Comparison of ENCODE assay signal across 6 cellular contexts in genomic region chr5:176389769-176390123, GRCh38. TPM values are rescaled to one million over a fixed set of nuclear protein-coding genes. Genes with fewer than 3 reads are reported as not detected.
DNase-seq lines count a peak whose midpoint lies in the region; ATAC-seq and TF ChIP-seq lines count a peak whose summit lies in the region.
"Not testable (repeated sequence)": the region's sequence is repeated elsewhere in the genome, so short reads cannot be mapped to it uniquely, and the experiment has no call there.

No MANE protein-coding gene starts in this region.

- H3K4me1 Mint-ChIP-seq in CD4-positive, CD25-positive, alpha-beta regulatory T cell: peaks cover 0 to 39% (median 25%) of the 10 kb centered on the region in 4 donors
- H3K4me1 Mint-ChIP-seq in activated naive CD8-positive, alpha-beta T cell treated with anti-CD3 and anti-CD28 coated beads, Interleukin-2, amount 10 ng/mL, durations not matched to agents 7 days and 5 days: peaks cover 27% of the 10 kb centered on the region
- H3K4me1 Mint-ChIP-seq in stimulated activated naive B cell treated with anti-CD40 and anti-IgM and Interleukin-4, amounts not matched to agents 10 μg/mL and 1 μg/mL and 100 μg/mL, for 72 hours: peaks cover 22 to 52% of the 10 kb centered on the region in 2 donors

- H3K4me3 ChIP-seq in CD4-positive, CD25-positive, alpha-beta regulatory T cell (ENCODE audit: low read depth, low read length): peak overlapping the region; percentile 92
- H3K4me3 ChIP-seq in OCI-LY3 (ENCODE audit: low read length) (peak overlapping the region; percentile 96), esophagus squamous epithelium (peak overlapping the region; percentile 58 to 96 (median 72)), mucosa of rectum (ENCODE audit: low read length in 2 of 2) (peak overlapping the region; percentile 85 to 99)

- not testable (repeated sequence) for H2AFZ ChIP-seq in OCI-LY3 (ENCODE audit: low read depth, low read length)

- intact Hi-C loops in esophagus squamous epithelium (cut with DNase I): not testable (repeated sequence)

- peaks cover 21% of the 10 kb centered on the region for H3K36me3 Mint-ChIP-seq in CD4-positive, CD25-positive, alpha-beta regulatory T cell
- H3K36me3 Mint-ChIP-seq in activated naive CD8-positive, alpha-beta T cell treated with anti-CD3 and anti-CD28 coated beads, Interleukin-2, amount 10 ng/mL, durations not matched to agents 7 days and 5 days: peaks cover 17% of the 10 kb centered on the region
- peaks cover 39 to 66% of the 10 kb centered on the region in 2 donors for H3K36me3 Mint-ChIP-seq in stimulated activated naive B cell treated with anti-CD40 and anti-IgM and Interleukin-4, amounts not matched to agents 10 μg/mL and 1 μg/mL and 100 μg/mL, for 72 hours

- H3K4me1 ChIP-seq in CD4-positive, CD25-positive, alpha-beta regulatory T cell (ENCODE audit: control insufficient read depth, insufficient read depth, low read length, poor library complexity, severe bottlenecking): peaks cover 29% of the 10 kb centered on the region
- H3K4me1 ChIP-seq in OCI-LY3 (ENCODE audit: low read length) (peaks cover 11% of the 10 kb centered on the region), esophagus squamous epithelium (peaks cover 10 to 55% (median 20%) of the 10 kb centered on the region in 3 donors), mucosa of rectum (ENCODE audit: control insufficient read depth in 2 of 2, insufficient read depth in 2 of 2, low read length in 2 of 2) (peaks cover 14 to 22% of the 10 kb centered on the region in 2 donors)

- not testable (repeated sequence) for H4K20me1 ChIP-seq in OCI-LY3 (ENCODE audit: insufficient read depth, low read length)

- not testable (repeated sequence) for TF ChIP-seq CTCF in OCI-LY3 (IDR thresholded peaks at IDR 0.05; ENCODE audit: low read depth, low read length); esophagus squamous epithelium (IDR thresholded peaks at IDR 0.05)

- DNase-seq in CD4-positive, CD25-positive, alpha-beta regulatory T cell; activated naive CD8-positive, alpha-beta T cell treated with anti-CD3 and anti-CD28 coated beads, Interleukin-2, amount 10 ng/mL, durations not matched to agents 7 days and 5 days; esophagus squamous epithelium (lab: John Stamatoyannopoulos, UW); stimulated activated naive B cell treated with anti-CD40 and anti-IgM and Interleukin-4, amounts not matched to agents 10 μg/mL and 1 μg/mL and 100 μg/mL, for 72 hours: not testable (repeated sequence)

- peak overlapping the region; percentile 97 to 100 (median 100) for H3K27ac Mint-ChIP-seq in CD4-positive, CD25-positive, alpha-beta regulatory T cell
- peak overlapping the region; percentile 99 for H3K27ac Mint-ChIP-seq in activated naive CD8-positive, alpha-beta T cell treated with anti-CD3 and anti-CD28 coated beads, Interleukin-2, amount 10 ng/mL, durations not matched to agents 7 days and 5 days
- H3K27ac Mint-ChIP-seq in stimulated activated naive B cell treated with anti-CD40 and anti-IgM and Interleukin-4, amounts not matched to agents 10 μg/mL and 1 μg/mL and 100 μg/mL, for 72 hours: peak overlapping the region; percentile 99

- H3K27ac ChIP-seq in CD4-positive, CD25-positive, alpha-beta regulatory T cell (ENCODE audit: insufficient read depth, low read length, poor library complexity, severe bottlenecking): peak overlapping the region; percentile 97
- H3K27ac ChIP-seq in OCI-LY3 (ENCODE audit: low read length): peak overlapping the region; percentile 92
- peak overlapping the region; percentile 91 to 97 (median 95) for H3K27ac ChIP-seq in esophagus squamous epithelium
- peak overlapping the region; percentile 97 to 99 for H3K27ac ChIP-seq in mucosa of rectum (ENCODE audit: low read depth in 2 of 2, low read length in 2 of 2)

- WGBS in esophagus squamous epithelium, 2 donors: 64 to 73% methylated on average over 7 to 13 of the region's 13 CpGs

- H3K9ac ChIP-seq in OCI-LY3 (ENCODE audit: low read length) (peak overlapping the region; percentile 85), mucosa of rectum (ENCODE audit: low read depth in 1 of 2, low read length in 2 of 2) (peak overlapping the region; percentile 95)

- not testable (repeated sequence) for H3K27me3 ChIP-seq in CD4-positive, CD25-positive, alpha-beta regulatory T cell (ENCODE audit: control insufficient read depth, insufficient read depth, low read length); OCI-LY3 (ENCODE audit: low read depth, low read length); esophagus squamous epithelium; mucosa of rectum (ENCODE audit: control insufficient read depth in 2 of 2, insufficient read depth in 2 of 2, low read length in 2 of 2)

- H3K9me3 ChIP-seq in CD4-positive, CD25-positive, alpha-beta regulatory T cell (ENCODE audit: control insufficient read depth in 2 of 2, low read length in 2 of 2); OCI-LY3 (ENCODE audit: insufficient read depth, low read length); esophagus squamous epithelium; mucosa of rectum (ENCODE audit: control insufficient read depth in 2 of 2, low read length in 2 of 2): not testable (repeated sequence)

- not testable (repeated sequence) for TF ChIP-seq POLR2A in esophagus squamous epithelium (IDR thresholded peaks at IDR 0.05)

- POLR2A ChIA-PET in activated naive CD8-positive, alpha-beta T cell treated with anti-CD3 and anti-CD28 coated beads, Interleukin-2, amount 10 ng/mL, durations not matched to agents 7 days and 5 days (lab: Charles Lee): interaction anchor here (0.6 to 2.1 kb wide), 9 partner anchors 20 to 168 kb away, joined by 3 to 36 read pairs (median 6); partner anchors contain the start of genes CLTB, FAF2, KIAA1191 and RNF44

- H3K27me3 Mint-ChIP-seq in CD4-positive, CD25-positive, alpha-beta regulatory T cell; activated naive CD8-positive, alpha-beta T cell treated with anti-CD3 and anti-CD28 coated beads, Interleukin-2, amount 10 ng/mL, durations not matched to agents 7 days and 5 days; stimulated activated naive B cell treated with anti-CD40 and anti-IgM and Interleukin-4, amounts not matched to agents 10 μg/mL and 1 μg/mL and 100 μg/mL, for 72 hours: not testable (repeated sequence)

- H3K4me3 Mint-ChIP-seq in CD4-positive, CD25-positive, alpha-beta regulatory T cell: peak overlapping the region; percentile 98 to 99 (median 99)
- H3K4me3 Mint-ChIP-seq in activated naive CD8-positive, alpha-beta T cell treated with anti-CD3 and anti-CD28 coated beads, Interleukin-2, amount 10 ng/mL, durations not matched to agents 7 days and 5 days: peak overlapping the region; percentile 100
- peak overlapping the region; percentile 98 to 100 for H3K4me3 Mint-ChIP-seq in stimulated activated naive B cell treated with anti-CD40 and anti-IgM and Interleukin-4, amounts not matched to agents 10 μg/mL and 1 μg/mL and 100 μg/mL, for 72 hours

- not testable (repeated sequence) for ATAC-seq in CD4-positive, CD25-positive, alpha-beta regulatory T cell (ENCODE audit: low read depth in 2 of 2); activated naive CD8-positive, alpha-beta T cell treated with anti-CD3 and anti-CD28 coated beads, Interleukin-2, amount 10 ng/mL, durations not matched to agents 7 days and 5 days (ENCODE audit: low read depth); stimulated activated naive B cell treated with anti-CD40 and anti-IgM and Interleukin-4, amounts not matched to agents 10 μg/mL and 1 μg/mL and 100 μg/mL, for 72 hours (replicated peaks)

- H3K79me2 ChIP-seq in OCI-LY3 (ENCODE audit: low read length): peaks cover 59% of the 10 kb centered on the region

- peak overlapping the region; percentile 84 for H3K4me2 ChIP-seq in OCI-LY3 (ENCODE audit: low read length)

- not testable (repeated sequence) for H3K9me3 Mint-ChIP-seq in CD4-positive, CD25-positive, alpha-beta regulatory T cell; activated naive CD8-positive, alpha-beta T cell treated with anti-CD3 and anti-CD28 coated beads, Interleukin-2, amount 10 ng/mL, durations not matched to agents 7 days and 5 days; stimulated activated naive B cell treated with anti-CD40 and anti-IgM and Interleukin-4, amounts not matched to agents 10 μg/mL and 1 μg/mL and 100 μg/mL, for 72 hours

- H3K36me3 ChIP-seq in CD4-positive, CD25-positive, alpha-beta regulatory T cell (ENCODE audit: control insufficient read depth, insufficient read depth, low read length): peaks cover 30% of the 10 kb centered on the region
- H3K36me3 ChIP-seq in OCI-LY3 (replicated peaks; ENCODE audit: low read depth, low read length): peaks cover 44% of the 10 kb centered on the region
- H3K36me3 ChIP-seq in esophagus squamous epithelium: peaks cover 6 to 67% (median 25%) of the 10 kb centered on the region in 3 donors
- H3K36me3 ChIP-seq in mucosa of rectum (ENCODE audit: control insufficient read depth in 2 of 2, insufficient read depth in 2 of 2, low read length in 2 of 2): peaks cover 33 to 38% of the 10 kb centered on the region in 2 donors

RNA-seq across cellular contexts. Expression of gene HIGD2A, which starts 1.2 kb away (rescaled TPM):
- total RNA-seq in CD4-positive, CD25-positive, alpha-beta regulatory T cell: 98.9 TPM
- 100 to 1,000 TPM; 228 to 278 (median 239) TPM for polyA plus RNA-seq in CD4-positive, CD25-positive, alpha-beta regulatory T cell
- 10 to 100 TPM; 97.6 to 97.7 TPM for total RNA-seq in activated naive CD8-positive, alpha-beta T cell treated with anti-CD3 and anti-CD28 coated beads, Interleukin-2, amount 10 ng/mL, durations not matched to agents 7 days and 5 days
- 100 to 1,000 TPM in 2 of 4 donors, 10 to 100 TPM in 2; 77.2 to 122 (median 90.3) TPM for total RNA-seq in esophagus squamous epithelium

RNA-seq across cellular contexts. Expression of gene NOP16, which starts 1.3 kb away (rescaled TPM):
- 15.5 TPM for total RNA-seq in CD4-positive, CD25-positive, alpha-beta regulatory T cell
- 10 to 100 TPM; 13.6 to 41.2 (median 35.1) TPM for polyA plus RNA-seq in CD4-positive, CD25-positive, alpha-beta regulatory T cell
- 10 to 100 TPM; 27.5 to 30.3 TPM for total RNA-seq in activated naive CD8-positive, alpha-beta T cell treated with anti-CD3 and anti-CD28 coated beads, Interleukin-2, amount 10 ng/mL, durations not matched to agents 7 days and 5 days
- 10 to 100 TPM; 19.9 to 38.0 (median 30.9) TPM for total RNA-seq in esophagus squamous epithelium

RNA-seq across cellular contexts. Expression of gene ARL10, which starts 24.5 kb away (rescaled TPM):
- 4.8 TPM for total RNA-seq in CD4-positive, CD25-positive, alpha-beta regulatory T cell
- 1 to 10 TPM; 1.6 to 2.3 (median 2.1) TPM for polyA plus RNA-seq in CD4-positive, CD25-positive, alpha-beta regulatory T cell
- total RNA-seq in activated naive CD8-positive, alpha-beta T cell treated with anti-CD3 and anti-CD28 coated beads, Interleukin-2, amount 10 ng/mL, durations not matched to agents 7 days and 5 days: 10 to 100 TPM; 10.5 to 12.5 TPM
- 10 to 100 TPM in 1 of 4 donors, 1 to 10 TPM in 3; 2.4 to 10.1 (median 6.3) TPM for total RNA-seq in esophagus squamous epithelium

RNA-seq across cellular contexts. Expression of gene CLTB, which starts 26.6 kb away (rescaled TPM):
- 85.9 TPM for total RNA-seq in CD4-positive, CD25-positive, alpha-beta regulatory T cell
- polyA plus RNA-seq in CD4-positive, CD25-positive, alpha-beta regulatory T cell: 100 to 1,000 TPM in 2 of 4 donors, 10 to 100 TPM in 2; 92.5 to 129 (median 101) TPM
- 10 to 100 TPM; 52.8 to 53.1 TPM for total RNA-seq in activated naive CD8-positive, alpha-beta T cell treated with anti-CD3 and anti-CD28 coated beads, Interleukin-2, amount 10 ng/mL, durations not matched to agents 7 days and 5 days
- 100 to 1,000 TPM; 347 to 732 (median 444) TPM for total RNA-seq in esophagus squamous epithelium

RNA-seq across cellular contexts. Expression of gene KIAA1191, which starts 28.2 kb away (rescaled TPM):
- total RNA-seq in CD4-positive, CD25-positive, alpha-beta regulatory T cell: 60.9 TPM
- polyA plus RNA-seq in CD4-positive, CD25-positive, alpha-beta regulatory T cell: 10 to 100 TPM; 59.0 to 68.9 (median 60.9) TPM
- total RNA-seq in activated naive CD8-positive, alpha-beta T cell treated with anti-CD3 and anti-CD28 coated beads, Interleukin-2, amount 10 ng/mL, durations not matched to agents 7 days and 5 days: 10 to 100 TPM; 70.0 to 72.0 TPM
- total RNA-seq in esophagus squamous epithelium: 10 to 100 TPM; 57.0 to 99.9 (median 73.7) TPM
